Comparison of ENCODE assay signal across 8 cellular contexts in the genomic region with DNA sequence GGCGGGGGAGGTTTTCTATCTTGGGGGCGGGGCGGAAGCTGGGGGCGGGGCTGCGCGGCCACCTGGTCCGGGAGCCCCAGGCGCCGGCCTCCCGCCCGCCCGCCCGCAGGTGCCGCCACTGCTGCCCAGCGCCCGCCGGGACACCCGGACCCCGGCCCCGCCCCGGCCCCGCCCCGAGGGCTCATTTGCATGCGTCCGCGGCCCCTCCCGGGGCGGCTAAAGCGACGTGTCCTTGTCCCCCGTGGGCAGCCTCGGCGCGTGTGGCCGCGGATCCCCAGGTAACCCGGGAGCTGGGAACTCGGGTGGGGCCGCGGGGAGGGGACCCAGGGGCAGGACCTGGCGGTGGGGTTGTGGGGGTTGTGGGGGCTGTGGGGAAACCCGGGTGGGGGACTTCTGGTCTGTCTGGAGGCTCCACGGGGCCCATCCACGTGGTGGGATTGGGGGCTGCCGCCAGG. TPM values are rescaled to one million over a fixed set of nuclear protein-coding genes. Genes with fewer than 3 reads are reported as not detected.
DNase-seq lines count a peak whose midpoint lies in the region; ATAC-seq, FAIRE-seq and TF ChIP-seq lines count a peak whose summit lies in the region.

Gene BHLHA15 (plus strand): TSS at position 219 of the 455 bp plus-strand sequence. CDS start 871 bp downstream, outside the sequence.

- H3K27ac Mint-ChIP-seq in astrocyte (ENCODE audit: unreplicated experiment) (no peak within 1 kb of the TSS), immature natural killer cell (no peak within 1 kb of the TSS)
- no peak within 1 kb of the TSS for H3K27ac Mint-ChIP-seq in stimulated activated naive CD8-positive, alpha-beta T cell treated with anti-CD3 and anti-CD28 coated beads, Interleukin-15, Interleukin-2, amounts not matched to agents 100 ng/mL and 50 ng/mL, for 24 hours

- H3K9me3 Mint-ChIP-seq in astrocyte (ENCODE audit: unreplicated experiment) (no peaks in the 10 kb centered on the region), immature natural killer cell (no peaks in the 10 kb centered on the region)
- H3K9me3 Mint-ChIP-seq in stimulated activated naive CD8-positive, alpha-beta T cell treated with anti-CD3 and anti-CD28 coated beads, Interleukin-15, Interleukin-2, amounts not matched to agents 100 ng/mL and 50 ng/mL, for 24 hours, result no peaks in the 10 kb centered on the region

- H3K27me3 ChIP-seq in astrocyte (ENCODE audit: insufficient read depth, low read length), result no peaks in the 10 kb centered on the region

- no peak for FAIRE-seq in astrocyte (lab: Jason Lieb, UNC)

- no peaks in the 10 kb centered on the region for H3K79me2 ChIP-seq in astrocyte (ENCODE audit: insufficient read depth, low read length)

- H3K9me3 ChIP-seq in astrocyte (ENCODE audit: insufficient read depth, low read depth, low read length), result no peaks in the 10 kb centered on the region

- peak within 1 kb of the TSS; percentile 79 for H3K4me2 ChIP-seq in astrocyte (ENCODE audit: low read length)

- H3K36me3 Mint-ChIP-seq in astrocyte (ENCODE audit: low read depth, unreplicated experiment) (peaks cover 5% of the 10 kb centered on the region), immature natural killer cell (peaks cover 7 to 13% (median 12%) of the 10 kb centered on the region in 3 donors)
- no peaks in the 10 kb centered on the region for H3K36me3 Mint-ChIP-seq in stimulated activated naive CD8-positive, alpha-beta T cell treated with anti-CD3 and anti-CD28 coated beads, Interleukin-15, Interleukin-2, amounts not matched to agents 100 ng/mL and 50 ng/mL, for 24 hours (ENCODE audit: low read depth)

- H3K27ac ChIP-seq in astrocyte (ENCODE audit: low read depth, low read length), result no peak within 1 kb of the TSS

- H3K27me3 Mint-ChIP-seq in astrocyte (ENCODE audit: low read depth, unreplicated experiment) (no peaks in the 10 kb centered on the region), immature natural killer cell (ENCODE audit: low read depth in 3 of 3) (peaks cover 0 to 6% (median 2%) of the 10 kb centered on the region in 3 donors)
- no peaks in the 10 kb centered on the region for H3K27me3 Mint-ChIP-seq in stimulated activated naive CD8-positive, alpha-beta T cell treated with anti-CD3 and anti-CD28 coated beads, Interleukin-15, Interleukin-2, amounts not matched to agents 100 ng/mL and 50 ng/mL, for 24 hours

- H3K9ac ChIP-seq in astrocyte (ENCODE audit: low read length), result peak within 1 kb of the TSS; percentile 43

- DNase-seq in NCI-H524 (lab: John Stamatoyannopoulos, UW) (peak; percentile 8 to 29), NCI-H524 treated with DMSO at 0.1 percent for 48 hours (lab: John Stamatoyannopoulos, UW) (no peak), NCI-H2196 (lab: John Stamatoyannopoulos, UW; ENCODE audit: unreplicated experiment) (peak; percentile 64), astrocyte (ENCODE audit: low read depth) (no peak), immature natural killer cell (no peak), SK-N-DZ (ENCODE audit: low spot score) (no peak)

- H4K20me1 ChIP-seq in astrocyte (ENCODE audit: insufficient read depth, low read length), result no peaks in the 10 kb centered on the region

- peak within 1 kb of the TSS; percentile 33 for H3K4me3 ChIP-seq in astrocyte (ENCODE audit: insufficient read depth, low read depth, low read length)

- TF ChIP-seq CTCF in astrocyte (IDR thresholded peaks at IDR 0.05; ENCODE audit: insufficient read depth, low read depth, low read length), result no peak

- no peak within 1 kb of the TSS for H2AFZ ChIP-seq in astrocyte (ENCODE audit: low read depth, low read length)

- no peak for ATAC-seq in HG02588 (IDR thresholded peaks at IDR 0.05; ENCODE audit: unreplicated experiment)

- no peaks in the 10 kb centered on the region for H3K36me3 ChIP-seq in astrocyte (ENCODE audit: insufficient read depth, low read length)

- H3K4me1 Mint-ChIP-seq in astrocyte (ENCODE audit: low read depth, unreplicated experiment), result peaks cover 3% of the 10 kb centered on the region
- H3K4me1 Mint-ChIP-seq in immature natural killer cell, result peaks cover 0 to 8% of the 10 kb centered on the region in 2 donors
- H3K4me1 Mint-ChIP-seq in stimulated activated naive CD8-positive, alpha-beta T cell treated with anti-CD3 and anti-CD28 coated beads, Interleukin-15, Interleukin-2, amounts not matched to agents 100 ng/mL and 50 ng/mL, for 24 hours (ENCODE audit: low read depth), result no peaks in the 10 kb centered on the region

- H3K4me3 Mint-ChIP-seq in astrocyte (ENCODE audit: unreplicated experiment), result peak within 1 kb of the TSS; percentile 57
- H3K4me3 Mint-ChIP-seq in immature natural killer cell, result peak within 1 kb of the TSS; percentile 9 to 55 (median 47)
- peak within 1 kb of the TSS; percentile 55 for H3K4me3 Mint-ChIP-seq in stimulated activated naive CD8-positive, alpha-beta T cell treated with anti-CD3 and anti-CD28 coated beads, Interleukin-15, Interleukin-2, amounts not matched to agents 100 ng/mL and 50 ng/mL, for 24 hours

- H3K4me1 ChIP-seq in astrocyte (ENCODE audit: insufficient read depth, low read length), result peaks cover 5% of the 10 kb centered on the region

RNA-seq across cellular contexts. Expression of gene BHLHA15, which starts in this region (rescaled TPM):
- total RNA-seq in astrocyte, result 0.57 and 1.2 TPM in 2 replicates
- polyA plus RNA-seq in immature natural killer cell, result not detected
- polyA plus RNA-seq in SK-N-DZ (2014; cell fraction: cytosol; rRNA removed), result 0.29 TPM in 1 of 2 replicates, not detected in the other
- not detected in 2 replicates for polyA plus RNA-seq in SK-N-DZ (2014; cell fraction: nucleus; rRNA removed)

Comparison
In these comparisons a context has a peak if more than half of its experiments do, and no peak if none do; other contexts are left out.
1. DNase-seq: peak in NCI-H524 (2 of 2) and NCI-H2196 (single experiment); none in NCI-H524 treated with DMSO at 0.1 percent for 48 hours (single experiment), astrocyte (single experiment), immature natural killer cell (0 of 3) and SK-N-DZ (single experiment).
2. Peak in every context shown above with its lines, with median percentiles within 50 percentile points of each other: H3K4me3 Mint-ChIP-seq.